In the genomic region with DNA sequence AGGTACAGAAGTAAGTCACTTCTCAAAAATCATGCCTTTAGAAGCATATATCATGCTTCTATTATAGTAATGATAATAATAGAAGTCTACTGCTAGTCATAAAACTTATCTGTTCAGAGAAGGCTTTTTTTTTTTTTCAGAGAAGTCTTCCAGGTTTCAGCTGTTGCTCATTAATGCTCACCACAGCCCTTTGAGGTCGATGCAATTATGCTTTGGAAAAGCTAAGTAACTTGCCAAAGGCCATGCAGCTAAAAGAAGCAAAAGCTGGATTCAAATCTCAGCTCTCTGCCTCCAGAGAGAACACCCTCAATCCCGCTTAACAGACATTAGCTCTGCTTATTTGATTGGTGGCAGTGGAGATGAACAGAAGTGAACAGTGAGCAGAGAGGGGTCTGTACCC, we compare ENCODE assay signal across 22 cellular contexts.
DNase-seq lines count a peak whose midpoint lies in the region; ATAC-seq lines count a peak whose summit lies in the region.
"Had no signal": no experiment of that assay in that cellular context is flagged by ENCODE, and none has a peak within 500 bp of the region (broad histone marks: within the 10 kb centered on the region; RNA-seq: fewer than 3 reads in every experiment).

No MANE protein-coding gene starts in this region.

- H2AK5ac ChIP-seq in trophoblast cell (ENCODE audit: low read length): no peak overlapping the region

- no peak overlapping the region for H4K12ac ChIP-seq in trophoblast cell (ENCODE audit: low read depth, low read length)

- H2BK120ac ChIP-seq in trophoblast cell (ENCODE audit: insufficient read depth, low read length, poor library complexity): no peak overlapping the region

- H2BK12ac ChIP-seq in trophoblast cell (ENCODE audit: low read length): no peak overlapping the region

- intact Hi-C loops in Right ventricle myocardium inferior (cut with DNase I): no loop called here
- intact Hi-C loops in right cardiac atrium (cut with DNase I): no loop called here
- intact Hi-C loops in left colon (cut with DNase I, micrococcal nuclease): no loop called here

- H3K14ac ChIP-seq in trophoblast cell (ENCODE audit: low read length): no peak overlapping the region

- H3K4me1 Mint-ChIP-seq in activated T-helper 17 cell treated with anti-CD3 and anti-CD28 coated beads, Interleukin-2, amount 50 U/mL, for 72 hours: no peaks in the 10 kb centered on the region
- H3K4me1 Mint-ChIP-seq: CD14-positive monocyte had no signal

- H3K79me2 ChIP-seq in trophoblast cell (ENCODE audit: control insufficient read depth, insufficient read depth, low read length, poor library complexity): no peaks in the 10 kb centered on the region

- peak overlapping the region; percentile 28 for H4K91ac ChIP-seq in trophoblast cell (ENCODE audit: low read depth, low read length)

- H3K36me3 ChIP-seq in trophoblast cell (ENCODE audit: control insufficient read depth in 1 of 2, insufficient read depth in 2 of 2, low read length in 2 of 2): no peaks in the 10 kb centered on the region
- H3K36me3 ChIP-seq: BE2C, MG63 had no signal

- H3K79me1 ChIP-seq in trophoblast cell (ENCODE audit: low read length): no peaks in the 10 kb centered on the region

- H3K9ac ChIP-seq in trophoblast cell (ENCODE audit: low read length): no peak overlapping the region

- H3K27me3 ChIP-seq in right cardiac atrium (ENCODE audit: control insufficient read depth, insufficient read depth) (no peaks in the 10 kb centered on the region), trophoblast cell (ENCODE audit: insufficient read depth, low read length) (no peaks in the 10 kb centered on the region)
- H3K27me3 ChIP-seq: BE2C, MG63 had no signal

- peak overlapping the region; percentile 22 for H3K27ac Mint-ChIP-seq in activated T-helper 17 cell treated with anti-CD3 and anti-CD28 coated beads, Interleukin-2, amount 50 U/mL, for 72 hours
- H3K27ac Mint-ChIP-seq: GM23338, H9 had no signal

- no peaks in the 10 kb centered on the region for H3K9me3 ChIP-seq in right cardiac atrium (ENCODE audit: control insufficient read depth, low read length)
- H3K9me3 ChIP-seq in trophoblast cell (ENCODE audit: insufficient read depth, low read depth, low read length): no peaks in the 10 kb centered on the region
- H3K9me3 ChIP-seq: BE2C, MG63 had no signal

- H3K27me3 Mint-ChIP-seq in activated T-helper 17 cell treated with anti-CD3 and anti-CD28 coated beads, Interleukin-2, amount 50 U/mL, for 72 hours: no peaks in the 10 kb centered on the region

- H3K4me3 ChIP-seq in right cardiac atrium (ENCODE audit: low read length) (no peak overlapping the region), trophoblast cell (ENCODE audit: low read depth, low read length) (no peak overlapping the region)
- H3K4me3 ChIP-seq: GM23338, MG63 had no signal

- H3K18ac ChIP-seq in trophoblast cell (ENCODE audit: low read length): no peak overlapping the region

- DNase-seq in Right ventricle myocardium inferior (ENCODE audit: missing footprints) (no peak), right cardiac atrium (no peak), trophoblast cell (no peak), left colon (no peak), epidermal melanocyte (ENCODE audit: insufficient read length, low spot score) (no peak)
- DNase-seq: 8988T, ACHN, BE2C, H9, KBM-7, MG63, NCI-H1105 treated with DMSO at 0.1 percent for 48 hours, NCI-H146, NCI-H1930, NCI-H446 treated with DMSO at 0.1 percent for 48 hours, NCI-H526 treated with DMSO at 0.1 percent for 48 hours, RPMI8226, SHP77 had no signal

- no peak overlapping the region for H2AFZ ChIP-seq in trophoblast cell (ENCODE audit: insufficient read depth, low read length, poor library complexity)
- H2AFZ ChIP-seq: GM23338 had no signal

- H3K4me1 ChIP-seq in right cardiac atrium (ENCODE audit: control insufficient read depth, insufficient read depth, low read length) (no peaks in the 10 kb centered on the region), trophoblast cell (ENCODE audit: control insufficient read depth in 1 of 2, insufficient read depth in 2 of 2, low read length in 2 of 2) (peaks cover 2 to 5% of the 10 kb centered on the region in 2 experiments)
- H3K4me1 ChIP-seq: BE2C had no signal

- H4K8ac ChIP-seq in trophoblast cell (ENCODE audit: low read depth, low read length): peak overlapping the region; percentile 3

- no peak overlapping the region for H3K4me2 ChIP-seq in trophoblast cell (ENCODE audit: low read length)
- H3K4me2 ChIP-seq: GM23338 had no signal

- H3K27ac ChIP-seq in right cardiac atrium (ENCODE audit: low read length) (no peak overlapping the region), trophoblast cell (ENCODE audit: low read depth, low read length) (no peak overlapping the region)

- peak; percentile 9 for ATAC-seq in Right ventricle myocardium inferior
- no peak for ATAC-seq in right cardiac atrium
- no peak for ATAC-seq in activated T-helper 17 cell treated with anti-CD3 and anti-CD28 coated beads, Interleukin-2, amount 50 U/mL, for 72 hours (replicated peaks)
- no peak for ATAC-seq in left colon
- no peak for ATAC-seq in HG02840 (IDR thresholded peaks at IDR 0.05; ENCODE audit: low FRiP score, unreplicated experiment)
- ATAC-seq: GM23338 had no signal

- H3K4ac ChIP-seq in trophoblast cell (ENCODE audit: low read depth, low read length): no peak overlapping the region

- peaks cover 99% of the 10 kb centered on the region for H3K36me3 Mint-ChIP-seq in activated T-helper 17 cell treated with anti-CD3 and anti-CD28 coated beads, Interleukin-2, amount 50 U/mL, for 72 hours (ENCODE audit: low read depth)

- H3K9me3 Mint-ChIP-seq in activated T-helper 17 cell treated with anti-CD3 and anti-CD28 coated beads, Interleukin-2, amount 50 U/mL, for 72 hours: no peaks in the 10 kb centered on the region
- H3K9me3 Mint-ChIP-seq: CD14-positive monocyte, GM23338, H9 had no signal

- no peak overlapping the region for H3K23ac ChIP-seq in trophoblast cell (ENCODE audit: low read length)

- no peak overlapping the region for H2BK5ac ChIP-seq in trophoblast cell (ENCODE audit: low read depth, low read length, poor library complexity)

- 52% methylated on average over 2 of the region's 2 CpGs for WGBS in right cardiac atrium
- no CpG with 5 or more reads among the region's 2 CpGs for WGBS in trophoblast cell (ENCODE audit: extremely low coverage, insufficient coverage, insufficient read length)

- no peak overlapping the region for H3K4me3 Mint-ChIP-seq in activated T-helper 17 cell treated with anti-CD3 and anti-CD28 coated beads, Interleukin-2, amount 50 U/mL, for 72 hours
- H3K4me3 Mint-ChIP-seq: CD14-positive monocyte, GM23338, H9 had no signal
